ENCODE assay signal across 22 cellular contexts in genomic region chr20:52016022-52016421, GRCh38.
"Had no signal": no experiment of that assay in that cellular context is flagged by ENCODE, and none has a peak within 500 bp of the region (broad histone marks: within the 10 kb centered on the region; RNA-seq: fewer than 3 reads in every experiment).

No MANE protein-coding gene starts in this region.

- H3K27me3 Mint-ChIP-seq: IgD-negative memory B cell had no signal

- DNase-seq: Kasumi-1, MM.1S, NCI-H1092 treated with DMSO at 0.1 percent for 48 hours, NCI-H1436, NCI-H187, NCI-H2029, NCI-H2081 treated with DMSO at 0.1 percent for 48 hours, NCI-H2171, NCI-H226, NCI-H446, NCI-H510A, NCI-H524 treated with DMSO at 0.1 percent for 48 hours, NCI-H69, NCI-H774, Right ventricle myocardium superior, RPMI8226, SK-N-SH, SW 1271 had no signal

- H3K9ac ChIP-seq: KMS-11, SK-N-SH had no signal

- H3K27ac ChIP-seq: KMS-11 had no signal

- ATAC-seq: K562 had no signal

- H3K4me1 Mint-ChIP-seq: IgD-negative memory B cell had no signal

- H3K4me2 ChIP-seq: KMS-11, SK-N-SH had no signal

- H3K27ac Mint-ChIP-seq: IgD-negative memory B cell had no signal

- H3K4me3 Mint-ChIP-seq: IgD-negative memory B cell had no signal

- H3K4me3 ChIP-seq: K562 had no signal

- FAIRE-seq: K562, RCC 7860 had no signal

- H3K36me3 Mint-ChIP-seq: IgD-negative memory B cell had no signal
